ENCODE assay signal across 22 cellular contexts in genomic region chr1:9703681-9704080, GRCh38. TPM values are rescaled to one million over a fixed set of nuclear protein-coding genes. Genes with fewer than 3 reads are reported as not detected.
DNase-seq lines count a peak whose midpoint lies in the region; ATAC-seq and FAIRE-seq lines count a peak whose summit lies in the region.
"Had no signal": no experiment of that assay in that cellular context is flagged by ENCODE, and none has a peak within 500 bp of the region (broad histone marks: within the 10 kb centered on the region; RNA-seq: fewer than 3 reads in every experiment).

No MANE protein-coding gene starts in this region.

- peak; percentile 4 for FAIRE-seq in GM19239 (lab: Jason Lieb, UNC)
- FAIRE-seq: A204.1, astrocyte had no signal

- peaks cover 58% of the 10 kb centered on the region for H3K36me3 Mint-ChIP-seq in activated CD4-positive, alpha-beta T cell treated with anti-CD3 and anti-CD28 coated beads, Interleukin-2, amount 10 ng/mL, durations not matched to agents 24 days and 14 days (ENCODE audit: low read depth)
- peaks cover 83% of the 10 kb centered on the region for H3K36me3 Mint-ChIP-seq in activated T-helper 17 cell treated with anti-CD3 and anti-CD28 coated beads, Interleukin-2, amount 50 U/mL, for 72 hours (ENCODE audit: low read depth)
- peaks cover 10 to 81% (median 10%) of the 10 kb centered on the region in 3 donors for H3K36me3 Mint-ChIP-seq in naive thymus-derived CD8-positive, alpha-beta T cell
- H3K36me3 Mint-ChIP-seq: neural progenitor cell had no signal

- H3K27ac Mint-ChIP-seq in activated CD4-positive, alpha-beta T cell treated with anti-CD3 and anti-CD28 coated beads, Interleukin-2, amount 10 ng/mL, durations not matched to agents 24 days and 14 days: peak overlapping the region; percentile 39
- peak overlapping the region; percentile 76 for H3K27ac Mint-ChIP-seq in activated T-helper 17 cell treated with anti-CD3 and anti-CD28 coated beads, Interleukin-2, amount 50 U/mL, for 72 hours
- H3K27ac Mint-ChIP-seq in naive thymus-derived CD8-positive, alpha-beta T cell: peak overlapping the region; percentile 69 to 92 (median 88)
- H3K27ac Mint-ChIP-seq: mesothelial cell of epicardium, neural progenitor cell had no signal

- no peak for DNase-seq in activated CD4-positive, alpha-beta T cell treated with anti-CD3 and anti-CD28 coated beads, Interleukin-2, amount 10 ng/mL, durations not matched to agents 24 days and 14 days
- no peak for DNase-seq in activated CD4-positive, alpha-beta T cell treated with anti-CD3 and anti-CD28 coated beads for 48 hours
- DNase-seq in GM19239 (ENCODE audit: insufficient read length, low spot score): no peak
- no peak for DNase-seq in naive thymus-derived CD8-positive, alpha-beta T cell
- no peak for DNase-seq in HUDEP-2 (lab: John Stamatoyannopoulos, UW; ENCODE audit: unreplicated experiment in 76 of 76)
- no peak for DNase-seq in AG08395 (ENCODE audit: low spot score)
- DNase-seq: activated CD4-positive, alpha-beta T cell treated with anti-CD3 and anti-CD28 coated beads, Interleukin-2, amount 50 U/mL, for 1 hour; DMS79 treated with DMSO at 0.1 percent for 48 hours; effector CD8-positive, alpha-beta T cell; HCEC 1CT; left cardiac atrium; MV-4-11; NCI-H187; NCI-H446; NK-92 treated with Interleukin-12 subunit alpha and Interleukin-12 subunit beta, amount 100 ng/mL, for 24 hours; stimulated activated CD4-positive, alpha-beta T cell treated with anti-CD3 and anti-CD28 coated beads, Interleukin-4, amount 100 ng/mL, for 24 hours had no signal

- H3K9me3 Mint-ChIP-seq in activated CD4-positive, alpha-beta T cell treated with anti-CD3 and anti-CD28 coated beads, Interleukin-2, amount 10 ng/mL, durations not matched to agents 24 days and 14 days: peaks cover 7% of the 10 kb centered on the region
- H3K9me3 Mint-ChIP-seq in activated T-helper 17 cell treated with anti-CD3 and anti-CD28 coated beads, Interleukin-2, amount 50 U/mL, for 72 hours: no peaks in the 10 kb centered on the region
- no peaks in the 10 kb centered on the region for H3K9me3 Mint-ChIP-seq in naive thymus-derived CD8-positive, alpha-beta T cell

- H3K4me1 Mint-ChIP-seq in activated CD4-positive, alpha-beta T cell treated with anti-CD3 and anti-CD28 coated beads, Interleukin-2, amount 10 ng/mL, durations not matched to agents 24 days and 14 days: peaks cover 50% of the 10 kb centered on the region
- peaks cover 34% of the 10 kb centered on the region for H3K4me1 Mint-ChIP-seq in activated T-helper 17 cell treated with anti-CD3 and anti-CD28 coated beads, Interleukin-2, amount 50 U/mL, for 72 hours
- H3K4me1 Mint-ChIP-seq in naive thymus-derived CD8-positive, alpha-beta T cell: peaks cover 29 to 86% (median 81%) of the 10 kb centered on the region in 4 donors

- H3K27me3 Mint-ChIP-seq in activated CD4-positive, alpha-beta T cell treated with anti-CD3 and anti-CD28 coated beads, Interleukin-2, amount 10 ng/mL, durations not matched to agents 24 days and 14 days: no peaks in the 10 kb centered on the region
- H3K27me3 Mint-ChIP-seq in activated T-helper 17 cell treated with anti-CD3 and anti-CD28 coated beads, Interleukin-2, amount 50 U/mL, for 72 hours: no peaks in the 10 kb centered on the region
- no peaks in the 10 kb centered on the region for H3K27me3 Mint-ChIP-seq in naive thymus-derived CD8-positive, alpha-beta T cell

- intact Hi-C loops in activated CD4-positive, alpha-beta T cell treated with anti-CD3 and anti-CD28 coated beads, Interleukin-2, amount 10 ng/mL, durations not matched to agents 24 days and 14 days (cut with micrococcal nuclease): no loop called here

- no peak for ATAC-seq in activated T-helper 17 cell treated with anti-CD3 and anti-CD28 coated beads, Interleukin-2, amount 50 U/mL, for 72 hours (replicated peaks)
- no peak for ATAC-seq in naive thymus-derived CD8-positive, alpha-beta T cell
- no peak for ATAC-seq in GM18867 (IDR thresholded peaks at IDR 0.05; ENCODE audit: unreplicated experiment)
- ATAC-seq: left cardiac atrium had no signal

- POLR2A ChIA-PET in naive thymus-derived CD8-positive, alpha-beta T cell (lab: Charles Lee): interaction anchor here (1.2 to 46.6 kb wide), 5 partner anchors 12 to 77 kb away, joined by 4 to 1258 read pairs (median 7); partner anchors contain the start of gene PIK3CD

- H3K4me3 Mint-ChIP-seq in activated CD4-positive, alpha-beta T cell treated with anti-CD3 and anti-CD28 coated beads, Interleukin-2, amount 10 ng/mL, durations not matched to agents 24 days and 14 days: peak overlapping the region; percentile 49
- H3K4me3 Mint-ChIP-seq in activated T-helper 17 cell treated with anti-CD3 and anti-CD28 coated beads, Interleukin-2, amount 50 U/mL, for 72 hours: peak overlapping the region; percentile 72
- peak overlapping the region; percentile 34 to 82 (median 62) for H3K4me3 Mint-ChIP-seq in naive thymus-derived CD8-positive, alpha-beta T cell
- H3K4me3 Mint-ChIP-seq: mesothelial cell of epicardium, neural progenitor cell had no signal

RNA-seq across cellular contexts. Expression of gene PIK3CD, which starts 52.1 kb away (rescaled TPM):
- total RNA-seq in activated CD4-positive, alpha-beta T cell treated with anti-CD3 and anti-CD28 coated beads, Interleukin-2, amount 10 ng/mL, durations not matched to agents 24 days and 14 days: 233 TPM in 2 replicates
- 100 to 1,000 TPM; 114 to 120 TPM for total RNA-seq in activated T-helper 17 cell treated with anti-CD3 and anti-CD28 coated beads, Interleukin-2, amount 50 U/mL, for 72 hours
- total RNA-seq in naive thymus-derived CD8-positive, alpha-beta T cell: 100 to 1,000 TPM; 334 to 343 TPM
- 100 to 1,000 TPM in 1 of 3 donors, 10 to 100 TPM in 2; 56.8 to 166 (median 87.4) TPM for polyA plus RNA-seq in naive thymus-derived CD8-positive, alpha-beta T cell
